11 cellular contexts compared by ENCODE assay signal in genomic region chr21:45617021-45617930, GRCh38. TPM values are rescaled to one million over a fixed set of nuclear protein-coding genes. Genes with fewer than 3 reads are reported as not detected.
DNase-seq lines count a peak whose midpoint lies in the region; ATAC-seq and TF ChIP-seq lines count a peak whose summit lies in the region.
"Had no signal": no experiment of that assay in that cellular context is flagged by ENCODE, and none has a peak within 500 bp of the region (broad histone marks: within the 10 kb centered on the region; RNA-seq: fewer than 3 reads in every experiment).

No MANE protein-coding gene starts in this region.

- peaks cover 14% of the 10 kb centered on the region for H3K27me3 Mint-ChIP-seq in stimulated activated memory B cell treated with anti-CD40 and anti-IgM and Interleukin-4, amounts not matched to agents 10 μg/mL and 1 μg/mL and 100 μg/mL, for 72 hours

- intact Hi-C loops in right lobe of liver (cut with DNase I), result no loop called here
- intact Hi-C loops in left cardiac atrium (cut with DNase I), result no loop called here

- no peak overlapping the region for H3K4me3 ChIP-seq in right lobe of liver

- no peak for TF ChIP-seq POLR2A in right lobe of liver (IDR thresholded peaks at IDR 0.05)

- no peak overlapping the region for H3K4me3 Mint-ChIP-seq in stimulated activated memory B cell treated with anti-CD40 and anti-IgM and Interleukin-4, amounts not matched to agents 10 μg/mL and 1 μg/mL and 100 μg/mL, for 72 hours

- no peaks in the 10 kb centered on the region for H3K27me3 ChIP-seq in right lobe of liver

- no peaks in the 10 kb centered on the region for H3K9me3 ChIP-seq in right lobe of liver

- H3K36me3 ChIP-seq in right lobe of liver, result no peaks in the 10 kb centered on the region

- no peaks in the 10 kb centered on the region for H3K4me1 ChIP-seq in right lobe of liver
- H3K4me1 ChIP-seq: foreskin keratinocyte had no signal

- peak; percentile 62 for DNase-seq in activated effector memory CD4-positive, alpha-beta T cell treated with anti-CD3 and anti-CD28 coated beads, Interleukin-2, amount 50 U/mL, for 16 hours
- no peak for DNase-seq in activated effector memory CD4-positive, alpha-beta T cell treated with Interleukin-2 at 50 U/mL for 16 hours
- DNase-seq in SK-N-DZ (ENCODE audit: low spot score) (peak; percentile 44), right lobe of liver (peak in 2 of 3 donors; percentile 33 to 35), DMS153 treated with DMSO at 0.1 percent for 48 hours (lab: John Stamatoyannopoulos, UW; ENCODE audit: unreplicated experiment) (no peak), left cardiac atrium (no peak), SW480 (ENCODE audit: low spot score) (no peak)
- DNase-seq: amygdala, foreskin keratinocyte, T1000 had no signal

- ATAC-seq in right lobe of liver, result peak in 2 of 4 donors; percentile 11 to 18
- ATAC-seq in stimulated activated memory B cell treated with anti-CD40 and anti-IgM and Interleukin-4, amounts not matched to agents 10 μg/mL and 1 μg/mL and 100 μg/mL, for 72 hours, result no peak
- no peak for ATAC-seq in left cardiac atrium
- ATAC-seq: foreskin keratinocyte had no signal

- no peak for TF ChIP-seq CTCF in right lobe of liver (IDR thresholded peaks at IDR 0.05)

- no peak overlapping the region for H3K27ac ChIP-seq in right lobe of liver
- H3K27ac ChIP-seq: foreskin keratinocyte had no signal

- WGBS in right lobe of liver (ENCODE audit: insufficient coverage, low coverage, low lambda C conversion rate, missing lambda C conversion rate), result 31% methylated on average over 10 of the region's 19 CpGs

- peaks cover 36% of the 10 kb centered on the region for H3K4me1 Mint-ChIP-seq in stimulated activated memory B cell treated with anti-CD40 and anti-IgM and Interleukin-4, amounts not matched to agents 10 μg/mL and 1 μg/mL and 100 μg/mL, for 72 hours

- peaks cover 4% of the 10 kb centered on the region for H3K36me3 Mint-ChIP-seq in stimulated activated memory B cell treated with anti-CD40 and anti-IgM and Interleukin-4, amounts not matched to agents 10 μg/mL and 1 μg/mL and 100 μg/mL, for 72 hours

- H3K9me3 Mint-ChIP-seq in stimulated activated memory B cell treated with anti-CD40 and anti-IgM and Interleukin-4, amounts not matched to agents 10 μg/mL and 1 μg/mL and 100 μg/mL, for 72 hours, result peaks cover 3% of the 10 kb centered on the region

- peak overlapping the region; percentile 25 for H3K27ac Mint-ChIP-seq in stimulated activated memory B cell treated with anti-CD40 and anti-IgM and Interleukin-4, amounts not matched to agents 10 μg/mL and 1 μg/mL and 100 μg/mL, for 72 hours

RNA-seq across cellular contexts. Expression of gene PCBP3, which starts 26.2 kb away (rescaled TPM):
- 9.5 and 10.4 TPM in 2 replicates for polyA plus RNA-seq in SK-N-DZ (2014; cell fraction: cytosol; rRNA removed)
- polyA plus RNA-seq in SK-N-DZ (2014; cell fraction: nucleus; rRNA removed), result 10.2 and 11.6 TPM in 2 replicates
- 1 to 10 TPM in 1 of 6 experiments, under 1 TPM in 5; 0.37 to 1.5 (median 0.69) TPM for total RNA-seq in right lobe of liver
- 1 to 10 TPM; 5.8 to 5.9 TPM for total RNA-seq in left cardiac atrium

Comparison
In these comparisons a context has a peak if more than half of its experiments do, and no peak if none do; other contexts are left out.
1. DNase-seq: peak in activated effector memory CD4-positive, alpha-beta T cell treated with anti-CD3 and anti-CD28 coated beads, Interleukin-2, amount 50 U/mL, for 16 hours (single experiment), SK-N-DZ (single experiment) and right lobe of liver (2 of 3); none in activated effector memory CD4-positive, alpha-beta T cell treated with Interleukin-2 at 50 U/mL for 16 hours (single experiment), DMS153 treated with DMSO at 0.1 percent for 48 hours (single experiment), left cardiac atrium (single experiment) and SW480 (single experiment).